Comparison of ENCODE assay signal across 16 cellular contexts in genomic region chr7:27106906-27107250, GRCh38. TPM values are rescaled to one million over a fixed set of nuclear protein-coding genes. Genes with fewer than 3 reads are reported as not detected.
DNase-seq lines count a peak whose midpoint lies in the region; FAIRE-seq and TF ChIP-seq lines count a peak whose summit lies in the region.
"Had no signal": no experiment of that assay in that cellular context is flagged by ENCODE, and none has a peak within 500 bp of the region (broad histone marks: within the 10 kb centered on the region; RNA-seq: fewer than 3 reads in every experiment).

No MANE protein-coding gene starts in this region.

- TF ChIP-seq POLR2A in Peyer's patch (IDR thresholded peaks at IDR 0.05) (no peak), H1 (IDR thresholded peaks at IDR 0.05; ENCODE audit: control extremely low read depth in 1 of 2, low read depth in 2 of 2, low read length in 2 of 2) (no peak), GM12891 (IDR thresholded peaks at IDR 0.05; ENCODE audit: low read depth, low read length) (no peak)

- H3K9me3 ChIP-seq in Peyer's patch (no peaks in the 10 kb centered on the region), H1 (ENCODE audit: insufficient read depth in 2 of 2, low read depth in 1 of 2, low read length in 1 of 2) (no peaks in the 10 kb centered on the region), mesenchymal stem cell (ENCODE audit: control insufficient read depth, low read length) (no peaks in the 10 kb centered on the region), stomach smooth muscle (ENCODE audit: control insufficient read depth in 2 of 2, low read length in 2 of 2) (no peaks in the 10 kb centered on the region)

- H4K8ac ChIP-seq in H1 (ENCODE audit: extremely low read depth, insufficient read depth, low read length) = no peak overlapping the region
- H4K8ac ChIP-seq in mesenchymal stem cell (ENCODE audit: low read length) = peak overlapping the region; percentile 76

- FAIRE-seq in H1 (lab: Jason Lieb, UNC) (no peak), GM12891 (lab: Jason Lieb, UNC) (no peak)
- FAIRE-seq: islet of Langerhans had no signal

- POLR2A ChIA-PET in H1 (lab: Charles Lee; ENCODE audit: partially characterized antibody) = interaction anchor here (1.3 to 2.8 kb wide), 2 partner anchors 11 kb away, joined by 5 to 6 read pairs; partner anchors contain the start of gene HOXA1
- POLR2A ChIA-PET in activated CD4-positive, alpha-beta T cell treated with anti-CD3 and anti-CD28 coated beads, Interleukin-2, amount 10 ng/mL, durations not matched to agents 7 days and 5 days (lab: Charles Lee) = no interaction called here

- H3K27ac ChIP-seq in Peyer's patch = peak overlapping the region; percentile 59 to 93 (median 81)
- H3K27ac ChIP-seq in H1 (ENCODE audit: low read depth, low read length) = no peak overlapping the region
- H3K27ac ChIP-seq in mesenchymal stem cell (ENCODE audit: low read length, poor library complexity, severe bottlenecking) = peak overlapping the region; percentile 82
- H3K27ac ChIP-seq in stomach smooth muscle (ENCODE audit: low read length) = peak overlapping the region; percentile 97
- H3K27ac ChIP-seq: C4-2B, epithelial cell of prostate had no signal

- H3K4ac ChIP-seq in H1 (replicated peaks; ENCODE audit: insufficient read length, low read depth, low read length) (no peak overlapping the region), mesenchymal stem cell (ENCODE audit: low read depth in 1 of 2, low read length in 2 of 2) (peak overlapping the region; percentile 52 to 54)

- H2AFZ ChIP-seq in H1 (ENCODE audit: low read length) (no peak overlapping the region), mesenchymal stem cell (ENCODE audit: low read depth, low read length) (no peak overlapping the region)

- H3K4me3 Mint-ChIP-seq in activated CD4-positive, alpha-beta T cell treated with anti-CD3 and anti-CD28 coated beads, Interleukin-2, amount 10 ng/mL, durations not matched to agents 7 days and 5 days = no peak overlapping the region

- no peaks in the 10 kb centered on the region for H3K23me2 ChIP-seq in H1 (ENCODE audit: low read depth, low read length)

- H3K79me2 ChIP-seq in H1 (ENCODE audit: control insufficient read depth in 1 of 2, insufficient read depth in 2 of 2, low read length in 2 of 2) = no peaks in the 10 kb centered on the region

- peaks cover 5% of the 10 kb centered on the region for H3K4me1 Mint-ChIP-seq in activated CD4-positive, alpha-beta T cell treated with anti-CD3 and anti-CD28 coated beads, Interleukin-2, amount 10 ng/mL, durations not matched to agents 7 days and 5 days

- no peak overlapping the region for H3K18ac ChIP-seq in H1 (ENCODE audit: extremely low read depth, low read length)
- peak overlapping the region; percentile 70 to 85 for H3K18ac ChIP-seq in mesenchymal stem cell (ENCODE audit: low read depth in 1 of 2, low read length in 2 of 2)

- no peak overlapping the region for H3K9ac ChIP-seq in H1 (replicated peaks in 1 of 4; ENCODE audit: extremely low read depth in 1 of 4, low read depth in 3 of 4, low read length in 3 of 4)
- H3K9ac ChIP-seq in mesenchymal stem cell (ENCODE audit: low read length) = peak overlapping the region; percentile 96
- peak overlapping the region; percentile 90 to 92 for H3K9ac ChIP-seq in stomach smooth muscle (ENCODE audit: low read length in 2 of 2)

- H3K23ac ChIP-seq in H1 (ENCODE audit: insufficient read length) (no peak overlapping the region), mesenchymal stem cell (ENCODE audit: low read length in 2 of 2) (peak overlapping the region in 1 of 2 experiments; percentile 6)

- H4K91ac ChIP-seq in H1 (replicated peaks; ENCODE audit: insufficient read length, low read length) = no peak overlapping the region
- H4K91ac ChIP-seq in mesenchymal stem cell (ENCODE audit: low read length) = peak overlapping the region; percentile 90

- no peak overlapping the region for H3K27ac Mint-ChIP-seq in activated CD4-positive, alpha-beta T cell treated with anti-CD3 and anti-CD28 coated beads, Interleukin-2, amount 10 ng/mL, durations not matched to agents 7 days and 5 days
- H3K27ac Mint-ChIP-seq: activated T-helper 2 cell treated with anti-CD3 and anti-CD28 coated beads, Interferon-gamma antibody, Interleukin-2, Interleukin-4, amounts not matched to agents 10 μg/mL and 5 μg/mL and 100 μg/mL, durations not matched to agents 14 hours and 24 hours and 36 hours had no signal

- H3K27me3 Mint-ChIP-seq in activated CD4-positive, alpha-beta T cell treated with anti-CD3 and anti-CD28 coated beads, Interleukin-2, amount 10 ng/mL, durations not matched to agents 7 days and 5 days = peaks cover 40% of the 10 kb centered on the region

- H2BK120ac ChIP-seq in H1 (replicated peaks; ENCODE audit: low read depth, low read length) (no peak overlapping the region), mesenchymal stem cell (ENCODE audit: low read depth, low read length) (peak overlapping the region; percentile 66)

- TF ChIP-seq EP300 in H1 (IDR thresholded peaks at IDR 0.05; ENCODE audit: borderline replicate concordance in 1 of 2, low read depth in 2 of 2, low read length in 2 of 2) = no peak

- H3K36me3 Mint-ChIP-seq in activated CD4-positive, alpha-beta T cell treated with anti-CD3 and anti-CD28 coated beads, Interleukin-2, amount 10 ng/mL, durations not matched to agents 7 days and 5 days (ENCODE audit: low read depth) = peaks cover 4% of the 10 kb centered on the region

- H2AK5ac ChIP-seq in H1 (ENCODE audit: low read depth, low read length) = no peak overlapping the region
- H2AK5ac ChIP-seq in mesenchymal stem cell (ENCODE audit: low read length, severe bottlenecking) = peak overlapping the region; percentile 18

- H2BK15ac ChIP-seq in H1 (ENCODE audit: low read length) = no peak overlapping the region
- no peak overlapping the region for H2BK15ac ChIP-seq in mesenchymal stem cell (ENCODE audit: low read depth, poor library complexity, severe bottlenecking)

- H3K27me3 ChIP-seq in Peyer's patch = no peaks in the 10 kb centered on the region
- H3K27me3 ChIP-seq in H1 (replicated peaks in 1 of 4; ENCODE audit: control insufficient read depth in 3 of 4, extremely low read depth in 1 of 4, insufficient read depth in 3 of 4, low read length in 3 of 4) = peaks cover 98 to 100% (median 99%) of the 10 kb centered on the region in 4 experiments
- H3K27me3 ChIP-seq in mesenchymal stem cell (ENCODE audit: control insufficient read depth in 1 of 2, insufficient read depth in 1 of 2, low read length in 2 of 2) = no peaks in the 10 kb centered on the region
- no peaks in the 10 kb centered on the region for H3K27me3 ChIP-seq in stomach smooth muscle (ENCODE audit: control insufficient read depth in 1 of 2, insufficient read depth in 2 of 2, low read length in 2 of 2)

- H2BK12ac ChIP-seq in H1 (ENCODE audit: low read depth, low read length) (no peak overlapping the region), mesenchymal stem cell (ENCODE audit: low read length in 2 of 2) (no peak overlapping the region)

- no peaks in the 10 kb centered on the region for H3K9me3 Mint-ChIP-seq in activated CD4-positive, alpha-beta T cell treated with anti-CD3 and anti-CD28 coated beads, Interleukin-2, amount 10 ng/mL, durations not matched to agents 7 days and 5 days
- H3K9me3 Mint-ChIP-seq: activated T-helper 2 cell treated with anti-CD3 and anti-CD28 coated beads, Interferon-gamma antibody, Interleukin-2, Interleukin-4, amounts not matched to agents 10 μg/mL and 5 μg/mL and 100 μg/mL, durations not matched to agents 14 hours and 24 hours and 36 hours had no signal

- H3K36me3 ChIP-seq in Peyer's patch (no peaks in the 10 kb centered on the region), H1 (ENCODE audit: control insufficient read depth in 2 of 4, insufficient read depth in 4 of 4, low read length in 3 of 4) (peaks cover 0 to 13% (median 0%) of the 10 kb centered on the region in 4 experiments; a peak in 2 of 8 replicates), mesenchymal stem cell (ENCODE audit: control insufficient read depth in 1 of 2, insufficient read depth in 2 of 2, low read depth in 1 of 2, low read length in 2 of 2) (peaks cover 6 to 27% of the 10 kb centered on the region in 2 experiments), stomach smooth muscle (ENCODE audit: control insufficient read depth in 2 of 2, insufficient read depth in 2 of 2, low read length in 2 of 2) (no peaks in the 10 kb centered on the region)

- TF ChIP-seq CTCF in Peyer's patch (IDR thresholded peaks at IDR 0.05) = no peak
- TF ChIP-seq CTCF in H1 (IDR thresholded peaks at IDR 0.05; ENCODE audit: control extremely low read depth in 1 of 3, insufficient read depth in 1 of 3, low read depth in 1 of 3, low read length in 3 of 3) = no peak

- no peak overlapping the region for H4K5ac ChIP-seq in H1 (ENCODE audit: insufficient read length, low read depth, low read length)

- H3K4me2 ChIP-seq in H1 (ENCODE audit: insufficient read depth in 1 of 2, low read depth in 2 of 2, low read length in 2 of 2) (peak overlapping the region; percentile 5 to 50; a peak in 2 of 4 replicates), mesenchymal stem cell (ENCODE audit: low read length, poor library complexity, severe bottlenecking) (peak overlapping the region; percentile 73)

- no peak overlapping the region for H2BK20ac ChIP-seq in H1 (ENCODE audit: low read length)

- H2BK5ac ChIP-seq in H1 (ENCODE audit: low read depth, low read length) (no peak overlapping the region), mesenchymal stem cell (ENCODE audit: low read depth, low read length, poor library complexity, severe bottlenecking) (peak overlapping the region; percentile 96)

- WGBS in H1 (ENCODE audit: extremely low coverage in 1 of 2, insufficient coverage in 1 of 2, insufficient read length in 1 of 2, insufficient replicate concordance in 2 of 2, low coverage in 1 of 2, low lambda C conversion rate in 2 of 2, missing lambda C conversion rate in 1 of 2), 2 experiments = 9% methylated on average over 15 of the region's 15 CpGs; no CpG with 5 or more reads in 1 of the 2 experiments
- WGBS in mesenchymal stem cell = 49% methylated on average over 6 of the region's 15 CpGs

- H3K4me1 ChIP-seq in Peyer's patch (peaks cover 0 to 35% (median 0%) of the 10 kb centered on the region in 4 donors), H1 (replicated peaks in 1 of 4; ENCODE audit: control insufficient read depth in 3 of 4, insufficient read depth in 4 of 4, low read length in 3 of 4) (peaks cover 0 to 15% (median 7%) of the 10 kb centered on the region in 4 experiments; a peak in 5 of 7 replicates), mesenchymal stem cell (ENCODE audit: control insufficient read depth, insufficient read depth, low read depth, low read length) (peaks cover 33% of the 10 kb centered on the region), stomach smooth muscle (ENCODE audit: control insufficient read depth, insufficient read depth, low read length) (peaks cover 65% of the 10 kb centered on the region)

- no peak overlapping the region for H3K56ac ChIP-seq in H1 (replicated peaks; ENCODE audit: insufficient read length, low read depth, low read length)

- CTCF ChIA-PET in H1 (lab: Charles Lee; ENCODE audit: partially characterized antibody) = interaction anchor here (0.7 to 2.9 kb wide), 5 partner anchors 36 to 63 kb away, joined by 3 to 13 read pairs (median 4); partner anchors contain the start of gene HOXA5
- CTCF ChIA-PET in activated CD4-positive, alpha-beta T cell treated with anti-CD3 and anti-CD28 coated beads, Interleukin-2, amount 10 ng/mL, durations not matched to agents 7 days and 5 days (lab: Charles Lee) = no interaction called here

- H3K4me3 ChIP-seq in Peyer's patch (peak overlapping the region; percentile 2 to 48 (median 24)), H1 (ENCODE audit: extremely low read depth in 1 of 4, insufficient read depth in 2 of 4, low read depth in 3 of 4, low read length in 4 of 4) (peak overlapping the region in 1 of 4 experiments; percentile 25; a peak in 1 of 8 replicates), mesenchymal stem cell (ENCODE audit: insufficient read depth in 1 of 2, low read depth in 1 of 2, low read length in 2 of 2) (peak overlapping the region; percentile 47 to 65), stomach smooth muscle (ENCODE audit: low read length in 2 of 2) (peak overlapping the region; percentile 96 to 97)

- peaks cover 22 to 37% of the 10 kb centered on the region in 2 experiments for H4K20me1 ChIP-seq in H1 (replicated peaks in 1 of 2; ENCODE audit: control insufficient read depth in 1 of 2, insufficient read depth in 2 of 2, low read length in 2 of 2)

- no peak overlapping the region for H3K14ac ChIP-seq in H1 (ENCODE audit: insufficient read length)
- no peak overlapping the region for H3K14ac ChIP-seq in mesenchymal stem cell (ENCODE audit: low read length in 2 of 2)

- H3K79me1 ChIP-seq in H1 (ENCODE audit: low read depth, low read length) (no peaks in the 10 kb centered on the region), mesenchymal stem cell (replicated peaks; ENCODE audit: low read length, poor library complexity, severe bottlenecking) (no peaks in the 10 kb centered on the region)

- no peak for TF ChIP-seq RAD21 in H1 (IDR thresholded peaks at IDR 0.05 in 1 of 2, conservative IDR thresholded peaks at IDR 0.05 in 1 of 2; ENCODE audit: low read depth in 2 of 2, low read length in 2 of 2)

- DNase-seq in Peyer's patch (no peak), H1 (ENCODE audit: low read depth in 1 of 2, low spot score in 2 of 2) (no peak), mesenchymal stem cell (no peak), KG1 (lab: John Stamatoyannopoulos, UW) (no peak), GM12891 (ENCODE audit: insufficient read length, low spot score) (no peak)
- no peak for DNase-seq in central memory CD4-positive, alpha-beta T cell
- no peak for DNase-seq in activated CD4-positive, alpha-beta T cell treated with anti-CD3 and anti-CD28 coated beads, Interleukin-2, amount 10 ng/mL, durations not matched to agents 7 days and 5 days
- DNase-seq: activated CD4-positive, alpha-beta T cell treated with anti-CD3 and anti-CD28 coated beads for 48 hours; NCI-H1105 treated with DMSO at 0.1 percent for 48 hours; OCI-M1 had no signal

RNA-seq across cellular contexts. Expression of gene HOXA2, which starts 4.4 kb away (rescaled TPM):
- 10 to 100 TPM in 1 of 4 donors, 1 to 10 TPM in 3; 4.7 to 24.8 (median 8.9) TPM for total RNA-seq in Peyer's patch
- total RNA-seq in H1 (2021; fragmentation: NEBNext Ultra II Directional; extraction: Animal tissue kit (Norgen Biotek cat#: 25700)) = not detected in 2 replicates
- polyA plus RNA-seq in H1 (2011; rRNA removed) = not detected in 2 replicates
- polyA plus RNA-seq in H1 (2011; cell fraction: cytosol; rRNA removed) = not detected
- not detected for polyA plus RNA-seq in H1 (2011; cell fraction: nucleus; rRNA removed)
- polyA plus RNA-seq in H1 (2012, experiment 1 of 2) = not detected in 4 replicates
- polyA plus RNA-seq in H1 (2012, experiment 2 of 2) = not detected
- not detected for polyA plus RNA-seq in H1 (2013, experiment 1 of 2)
- not detected for polyA plus RNA-seq in H1 (2013, experiment 2 of 2)
- polyA minus RNA-seq in H1 (2011; rRNA and poly(A)+ RNA removed) = not detected in 2 replicates
- polyA minus RNA-seq in H1 (2011; cell fraction: cytosol; rRNA and poly(A)+ RNA removed) = not detected
- polyA minus RNA-seq in H1 (2011; cell fraction: nucleus; rRNA and poly(A)+ RNA removed) = not detected
- 0.51 TPM for polyA plus RNA-seq in mesenchymal stem cell (2013, experiment 1 of 2)
- polyA plus RNA-seq in mesenchymal stem cell (2013, experiment 2 of 2) = 0.58 TPM
- not detected for polyA plus RNA-seq in GM12891 (2012; ENCODE audit: low read depth, missing spikeins)
- total RNA-seq in activated CD4-positive, alpha-beta T cell treated with anti-CD3 and anti-CD28 coated beads, Interleukin-2, amount 10 ng/mL, durations not matched to agents 7 days and 5 days = not detected
- total RNA-seq: activated T-helper 2 cell treated with anti-CD3 and anti-CD28 coated beads, Interferon-gamma antibody, Interleukin-2, Interleukin-4, amounts not matched to agents 10 μg/mL and 5 μg/mL and 100 μg/mL, durations not matched to agents 14 hours and 24 hours and 36 hours; T-helper 1 cell treated with Interleukin-12 subunit alpha and Interleukin-12 subunit beta and Interleukin-4 antibody, amounts not matched to agents 30 ng/mL and 1 ng/mL, for 36 hours had no signal

RNA-seq across cellular contexts. Expression of gene HOXA1, which starts 11.1 kb away (rescaled TPM):
- 1 to 10 TPM; 1.7 to 5.3 (median 1.9) TPM for total RNA-seq in Peyer's patch
- not detected in 2 replicates for total RNA-seq in H1 (2021; fragmentation: NEBNext Ultra II Directional; extraction: Animal tissue kit (Norgen Biotek cat#: 25700))
- not detected in 2 replicates for polyA plus RNA-seq in H1 (2011; rRNA removed)
- not detected for polyA plus RNA-seq in H1 (2011; cell fraction: cytosol; rRNA removed)
- polyA plus RNA-seq in H1 (2011; cell fraction: nucleus; rRNA removed) = not detected
- polyA plus RNA-seq in H1 (2012, experiment 1 of 2) = not detected in 4 replicates
- polyA plus RNA-seq in H1 (2012, experiment 2 of 2) = not detected
- polyA plus RNA-seq in H1 (2013, experiment 1 of 2) = not detected
- 0.06 TPM for polyA plus RNA-seq in H1 (2013, experiment 2 of 2)
- polyA minus RNA-seq in H1 (2011; rRNA and poly(A)+ RNA removed) = not detected in 2 replicates
- not detected for polyA minus RNA-seq in H1 (2011; cell fraction: cytosol; rRNA and poly(A)+ RNA removed)
- not detected for polyA minus RNA-seq in H1 (2011; cell fraction: nucleus; rRNA and poly(A)+ RNA removed)
- polyA plus RNA-seq in mesenchymal stem cell (2013, experiment 1 of 2) = 1.6 TPM
- polyA plus RNA-seq in mesenchymal stem cell (2013, experiment 2 of 2) = 1.5 TPM
- 0.05 TPM for polyA plus RNA-seq in GM12891 (2012; ENCODE audit: low read depth, missing spikeins)
- under 1 TPM; 0.22 to 0.58 TPM for total RNA-seq in activated CD4-positive, alpha-beta T cell treated with anti-CD3 and anti-CD28 coated beads, Interleukin-2, amount 10 ng/mL, durations not matched to agents 7 days and 5 days

RNA-seq across cellular contexts. Expression of gene HOXA4, which starts 23.7 kb away (rescaled TPM):
- total RNA-seq in Peyer's patch = 10 to 100 TPM in 1 of 4 donors, 1 to 10 TPM in 3; 2.6 to 11.5 (median 5.9) TPM
- total RNA-seq in H1 (2021; fragmentation: NEBNext Ultra II Directional; extraction: Animal tissue kit (Norgen Biotek cat#: 25700)) = not detected in 2 replicates
- polyA plus RNA-seq in H1 (2011; rRNA removed) = not detected in 2 replicates
- not detected for polyA plus RNA-seq in H1 (2011; cell fraction: cytosol; rRNA removed)
- not detected for polyA plus RNA-seq in H1 (2011; cell fraction: nucleus; rRNA removed)
- polyA plus RNA-seq in H1 (2012, experiment 1 of 2) = not detected in 4 replicates
- polyA plus RNA-seq in H1 (2012, experiment 2 of 2) = not detected
- polyA plus RNA-seq in H1 (2013, experiment 1 of 2) = not detected
- not detected for polyA plus RNA-seq in H1 (2013, experiment 2 of 2)
- polyA minus RNA-seq in H1 (2011; rRNA and poly(A)+ RNA removed) = not detected in 2 replicates
- polyA minus RNA-seq in H1 (2011; cell fraction: cytosol; rRNA and poly(A)+ RNA removed) = not detected
- not detected for polyA minus RNA-seq in H1 (2011; cell fraction: nucleus; rRNA and poly(A)+ RNA removed)
- polyA plus RNA-seq in mesenchymal stem cell (2013, experiment 1 of 2) = 0.91 TPM
- polyA plus RNA-seq in mesenchymal stem cell (2013, experiment 2 of 2) = 1.1 TPM
- polyA plus RNA-seq in GM12891 (2012; ENCODE audit: low read depth, missing spikeins) = not detected
- under 1 TPM in 1 of 2 experiments, not detected in 1; 0.25 TPM for total RNA-seq in activated CD4-positive, alpha-beta T cell treated with anti-CD3 and anti-CD28 coated beads, Interleukin-2, amount 10 ng/mL, durations not matched to agents 7 days and 5 days
- total RNA-seq: activated T-helper 2 cell treated with anti-CD3 and anti-CD28 coated beads, Interferon-gamma antibody, Interleukin-2, Interleukin-4, amounts not matched to agents 10 μg/mL and 5 μg/mL and 100 μg/mL, durations not matched to agents 14 hours and 24 hours and 36 hours had no signal

RNA-seq across cellular contexts. Expression of gene HOXA5, which starts 36.6 kb away (rescaled TPM):
- total RNA-seq in Peyer's patch = 10 to 100 TPM in 3 of 4 donors, 1 to 10 TPM in 1; 8.3 to 24.3 (median 20.1) TPM
- total RNA-seq in H1 (2021; fragmentation: NEBNext Ultra II Directional; extraction: Animal tissue kit (Norgen Biotek cat#: 25700)) = not detected in 2 replicates
- polyA plus RNA-seq in H1 (2011; rRNA removed) = not detected in 2 replicates
- polyA plus RNA-seq in H1 (2011; cell fraction: cytosol; rRNA removed) = not detected
- not detected for polyA plus RNA-seq in H1 (2011; cell fraction: nucleus; rRNA removed)
- polyA plus RNA-seq in H1 (2012, experiment 1 of 2) = not detected in 4 replicates
- not detected for polyA plus RNA-seq in H1 (2012, experiment 2 of 2)
- not detected for polyA plus RNA-seq in H1 (2013, experiment 1 of 2)
- not detected for polyA plus RNA-seq in H1 (2013, experiment 2 of 2)
- polyA minus RNA-seq in H1 (2011; rRNA and poly(A)+ RNA removed) = not detected in 2 replicates
- polyA minus RNA-seq in H1 (2011; cell fraction: cytosol; rRNA and poly(A)+ RNA removed) = not detected
- polyA minus RNA-seq in H1 (2011; cell fraction: nucleus; rRNA and poly(A)+ RNA removed) = not detected
- polyA plus RNA-seq in mesenchymal stem cell (2013, experiment 1 of 2) = 2.0 TPM
- 2.0 TPM for polyA plus RNA-seq in mesenchymal stem cell (2013, experiment 2 of 2)
- polyA plus RNA-seq in GM12891 (2012; ENCODE audit: low read depth, missing spikeins) = not detected
- not detected for total RNA-seq in activated CD4-positive, alpha-beta T cell treated with anti-CD3 and anti-CD28 coated beads, Interleukin-2, amount 10 ng/mL, durations not matched to agents 7 days and 5 days
- total RNA-seq: activated T-helper 2 cell treated with anti-CD3 and anti-CD28 coated beads, Interferon-gamma antibody, Interleukin-2, Interleukin-4, amounts not matched to agents 10 μg/mL and 5 μg/mL and 100 μg/mL, durations not matched to agents 14 hours and 24 hours and 36 hours; T-helper 1 cell treated with Interleukin-12 subunit alpha and Interleukin-12 subunit beta and Interleukin-4 antibody, amounts not matched to agents 30 ng/mL and 1 ng/mL, for 36 hours had no signal

RNA-seq across cellular contexts. Expression of gene HOXA6, which starts 40.7 kb away (rescaled TPM):
- 10 to 100 TPM; 18.7 to 45.0 (median 30.7) TPM for total RNA-seq in Peyer's patch
- total RNA-seq in H1 (2021; fragmentation: NEBNext Ultra II Directional; extraction: Animal tissue kit (Norgen Biotek cat#: 25700)) = not detected in 2 replicates
- polyA plus RNA-seq in H1 (2011; rRNA removed) = not detected in 2 replicates
- polyA plus RNA-seq in H1 (2011; cell fraction: cytosol; rRNA removed) = not detected
- polyA plus RNA-seq in H1 (2011; cell fraction: nucleus; rRNA removed) = not detected
- not detected in 4 replicates for polyA plus RNA-seq in H1 (2012, experiment 1 of 2)
- not detected for polyA plus RNA-seq in H1 (2012, experiment 2 of 2)
- not detected for polyA plus RNA-seq in H1 (2013, experiment 1 of 2)
- polyA plus RNA-seq in H1 (2013, experiment 2 of 2) = not detected
- polyA minus RNA-seq in H1 (2011; rRNA and poly(A)+ RNA removed) = not detected in 2 replicates
- polyA minus RNA-seq in H1 (2011; cell fraction: cytosol; rRNA and poly(A)+ RNA removed) = not detected
- not detected for polyA minus RNA-seq in H1 (2011; cell fraction: nucleus; rRNA and poly(A)+ RNA removed)
- polyA plus RNA-seq in mesenchymal stem cell (2013, experiment 1 of 2) = 0.62 TPM
- 0.59 TPM for polyA plus RNA-seq in mesenchymal stem cell (2013, experiment 2 of 2)
- not detected for polyA plus RNA-seq in GM12891 (2012; ENCODE audit: low read depth, missing spikeins)
- total RNA-seq in activated CD4-positive, alpha-beta T cell treated with anti-CD3 and anti-CD28 coated beads, Interleukin-2, amount 10 ng/mL, durations not matched to agents 7 days and 5 days = not detected
- total RNA-seq: activated T-helper 2 cell treated with anti-CD3 and anti-CD28 coated beads, Interferon-gamma antibody, Interleukin-2, Interleukin-4, amounts not matched to agents 10 μg/mL and 5 μg/mL and 100 μg/mL, durations not matched to agents 14 hours and 24 hours and 36 hours; T-helper 1 cell treated with Interleukin-12 subunit alpha and Interleukin-12 subunit beta and Interleukin-4 antibody, amounts not matched to agents 30 ng/mL and 1 ng/mL, for 36 hours had no signal

Comparison
In these comparisons a context has a peak if more than half of its experiments do, and no peak if none do; other contexts are left out.
1. H3K9ac ChIP-seq: peak in mesenchymal stem cell (single experiment) and stomach smooth muscle (2 of 2); none in H1 (0 of 4).